Comparison of ENCODE assay signal across 11 cellular contexts in the genomic region with DNA sequence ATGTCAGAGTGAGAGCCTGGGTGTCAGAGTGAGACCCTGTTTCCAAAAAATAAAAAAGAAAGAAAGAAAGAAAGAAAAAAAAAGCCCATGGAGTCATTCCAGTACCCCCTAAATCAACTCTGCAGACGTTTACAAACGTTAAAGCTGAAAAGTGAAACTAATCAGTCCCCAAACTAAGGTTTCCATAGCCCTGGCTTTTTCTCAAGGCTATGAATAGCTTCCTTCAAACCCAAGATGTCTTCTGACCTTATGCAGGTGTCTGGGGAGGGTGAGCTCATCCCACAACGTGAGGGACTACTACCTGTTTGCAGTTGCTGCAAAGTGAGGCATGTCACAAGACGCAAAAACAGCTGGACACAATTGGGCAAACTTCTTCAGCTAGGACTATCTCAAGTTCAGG.
DNase-seq lines count a peak whose midpoint lies in the region; ATAC-seq lines count a peak whose summit lies in the region.
"Had no signal": no experiment of that assay in that cellular context is flagged by ENCODE, and none has a peak within 500 bp of the region (broad histone marks: within the 10 kb centered on the region; RNA-seq: fewer than 3 reads in every experiment).

No MANE protein-coding gene starts in this region.

- ATAC-seq in GM18907 (IDR thresholded peaks at IDR 0.05; ENCODE audit: unreplicated experiment) (peak; percentile 49), HG02763 (IDR thresholded peaks at IDR 0.05; ENCODE audit: unreplicated experiment) (peak; percentile 48)

- no peak overlapping the region for H3K9ac ChIP-seq in BLaER1 treated with 17β-estradiol and CSF1 and Interleukin-3, amounts not matched to agents 10 nM and 100 nM

- peaks cover 0 to 2% (median 0%) of the 10 kb centered on the region in 11 experiments; a peak in 4 of 22 replicates for H4K20me1 ChIP-seq in BLaER1 treated with 17β-estradiol and CSF1 and Interleukin-3, amounts not matched to agents 10 nM and 100 nM

- peak overlapping the region in 10 of 11 experiments; percentile 10 to 82 (median 64); a peak in 14 of 22 replicates for H3K4me2 ChIP-seq in BLaER1 treated with 17β-estradiol and CSF1 and Interleukin-3, amounts not matched to agents 10 nM and 100 nM

- H3K4me1 ChIP-seq in BLaER1 treated with 17β-estradiol and CSF1 and Interleukin-3, amounts not matched to agents 10 nM and 100 nM, result peaks cover 50 to 71% (median 55%) of the 10 kb centered on the region in 10 experiments
- H3K4me1 ChIP-seq: SJCRH30 had no signal

- no peaks in the 10 kb centered on the region for H3K27me3 ChIP-seq in BLaER1 treated with 17β-estradiol and CSF1 and Interleukin-3, amounts not matched to agents 10 nM and 100 nM
- H3K27me3 ChIP-seq: SJCRH30 had no signal

- peaks cover 12 to 45% (median 22%) of the 10 kb centered on the region in 11 experiments; a peak in 14 of 22 replicates for H3K36me3 ChIP-seq in BLaER1 treated with 17β-estradiol and CSF1 and Interleukin-3, amounts not matched to agents 10 nM and 100 nM

- no peak overlapping the region for H3K4me3 ChIP-seq in BLaER1 treated with 17β-estradiol and CSF1 and Interleukin-3, amounts not matched to agents 10 nM and 100 nM
- H3K4me3 ChIP-seq: SJCRH30 had no signal

- no peaks in the 10 kb centered on the region for H3K9me3 ChIP-seq in BLaER1 treated with 17β-estradiol and CSF1 and Interleukin-3, amounts not matched to agents 10 nM and 100 nM (replicated peaks in 1 of 11)
- H3K9me3 ChIP-seq: SJCRH30 had no signal

- H3K27ac ChIP-seq in BLaER1 treated with 17β-estradiol and CSF1 and Interleukin-3, amounts not matched to agents 10 nM and 100 nM, result peak overlapping the region in 1 of 11 experiments; percentile 74; a peak in 1 of 22 replicates
- H3K27ac ChIP-seq: epithelial cell of prostate, SJCRH30 had no signal

- DNase-seq in RPMI8226, result peak; percentile 50
- DNase-seq in 8988T, result no peak
- no peak for DNase-seq in effector CD8-positive, alpha-beta T cell (lab: John Stamatoyannopoulos, UW)
- DNase-seq in CD1c-positive myeloid dendritic cell (ENCODE audit: extremely low spot score), result no peak
- DNase-seq in NCI-H2196 treated with DMSO at 0.1 percent for 48 hours (lab: John Stamatoyannopoulos, UW; ENCODE audit: unreplicated experiment), result no peak
- DNase-seq: SJCRH30, substantia nigra had no signal
